1 cellular context compared by ENCODE assay signal in the genomic region with DNA sequence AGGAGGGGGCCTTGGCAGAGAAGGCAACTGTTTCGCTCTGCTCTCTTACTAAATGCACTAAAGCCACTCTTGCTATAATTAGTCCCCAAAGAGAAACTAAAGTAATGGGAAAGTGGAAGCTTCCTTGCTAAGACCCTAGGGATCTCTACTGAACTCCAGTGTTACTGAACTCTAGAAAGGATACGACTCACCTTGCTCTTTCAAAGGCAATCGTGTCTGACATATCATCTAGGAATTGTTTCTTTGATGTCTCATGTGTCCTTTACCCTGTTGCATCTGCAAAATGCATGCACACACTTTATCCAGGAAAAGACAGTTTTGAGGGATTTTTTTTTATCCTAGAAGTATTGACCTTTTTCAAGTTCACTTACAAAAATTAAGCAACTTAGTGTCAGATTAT.
TF ChIP-seq lines count a peak whose summit lies in the region.

No MANE protein-coding gene starts in this region.

TF ChIP-seq in IMR-90, 13 proteins besides CTCF, POLR2A, EP300 and RAD21:
- no peak for TF ChIP-seq MAFK (IDR thresholded peaks at IDR 0.05; ENCODE audit: low read depth, low read length)
